In genomic region chr14:80946797-80947196, GRCh38 we compare ENCODE assay signal across 23 cellular contexts. TPM values are rescaled to one million over a fixed set of nuclear protein-coding genes. Genes with fewer than 3 reads are reported as not detected.
"Had no signal": no experiment of that assay in that cellular context is flagged by ENCODE, and none has a peak within 500 bp of the region (broad histone marks: within the 10 kb centered on the region; RNA-seq: fewer than 3 reads in every experiment).

No MANE protein-coding gene starts in this region.

- H3K36me3 ChIP-seq: gastroesophageal sphincter, heart left ventricle, right lobe of liver, suprapubic skin, transverse colon, vagina, WERI-Rb-1 had no signal

- H3K9ac ChIP-seq: parathyroid adenoma had no signal

- ATAC-seq: gastroesophageal sphincter; heart left ventricle; left lobe of liver; right lobe of liver; stimulated activated naive CD8-positive, alpha-beta T cell treated with anti-CD3 and anti-CD28 coated beads, Interleukin-15, amount 100 ng/mL, for 72 hours had no signal

- H2AFZ ChIP-seq: parathyroid adenoma had no signal

- H3K27me3 ChIP-seq: right lobe of liver, vagina had no signal

- H3K79me2 ChIP-seq: parathyroid adenoma had no signal

- DNase-seq: activated CD4-positive, alpha-beta T cell treated with anti-CD3 and anti-CD28 coated beads, Interleukin-2, amount 10 ng/mL, durations not matched to agents 7 days and 5 days; activated gamma-delta T cell; cerebellar nuclear complex; cortex of kidney; heart left ventricle; kidney; midbrain; right lobe of liver; small intestine; stimulated activated naive CD8-positive, alpha-beta T cell treated with anti-CD3 and anti-CD28 coated beads, Interleukin-15, amount 100 ng/mL, for 72 hours; SW 1271; T-helper 2 cell; transverse colon; WERI-Rb-1 had no signal

- H3K9me3 ChIP-seq: gastroesophageal sphincter, heart left ventricle, right lobe of liver, suprapubic skin, transverse colon, vagina had no signal

- H3K4me3 ChIP-seq: gastroesophageal sphincter, heart left ventricle, right lobe of liver, suprapubic skin, transverse colon, vagina had no signal

- H3K27ac ChIP-seq: gastroesophageal sphincter, heart left ventricle, parathyroid adenoma, right lobe of liver, suprapubic skin, transverse colon, vagina, WERI-Rb-1 had no signal

- FAIRE-seq: bronchial epithelial cell, endometrium, kidney, small intestine had no signal

RNA-seq across cellular contexts. Expression of gene TSHR, which starts 8.6 kb away (rescaled TPM):
- total RNA-seq: bronchial epithelial cell, heart left ventricle, lung microvascular endothelial cell, SK-MEL-5, suprapubic skin, vagina had no signal
- polyA plus RNA-seq: heart left ventricle had no signal
